ENCODE assay signal across 2 cellular contexts in genomic region chr18:23722646-23723045, GRCh38.
TF ChIP-seq lines count a peak whose summit lies in the region.

No MANE protein-coding gene starts in this region.

TF ChIP-seq in SK-N-SH, 30 proteins besides CTCF, POLR2A, EP300 and RAD21 (continued from another document):
- TF ChIP-seq REST (IDR thresholded peaks at IDR 0.05; ENCODE audit: low read depth, low read length) (no peak), GATA2 (CRISPR knock-in tag; IDR thresholded peaks at IDR 0.05) (no peak), FOXJ3 (CRISPR knock-in tag; IDR thresholded peaks at IDR 0.05) (no peak), RCOR1 (IDR thresholded peaks at IDR 0.05; ENCODE audit: low read length) (no peak), TCF12 (IDR thresholded peaks at IDR 0.05) (no peak), ELF1 (IDR thresholded peaks at IDR 0.05) (no peak)

TF ChIP-seq in SK-N-SH treated with all-trans-retinoic acid at 6 μM for 48 hours, 23 proteins besides CTCF, POLR2A, EP300 and RAD21 (continued from another document):
- TF ChIP-seq CREB5 (CRISPR knock-in tag; IDR thresholded peaks at IDR 0.05; ENCODE audit: low read depth) (no peak), ZFP30 (CRISPR knock-in tag; IDR thresholded peaks at IDR 0.05) (no peak), ZNF8 (CRISPR knock-in tag; IDR thresholded peaks at IDR 0.05) (no peak), OSR1 (CRISPR knock-in tag; IDR thresholded peaks at IDR 0.05) (no peak), PPARA (CRISPR knock-in tag; IDR thresholded peaks at IDR 0.05; ENCODE audit: borderline replicate concordance) (no peak), CSDC2 (CRISPR knock-in tag; IDR thresholded peaks at IDR 0.05) (no peak), ZC3H10 (CRISPR knock-in tag; IDR thresholded peaks at IDR 0.05) (no peak), PATZ1 (CRISPR knock-in tag; IDR thresholded peaks at IDR 0.05; ENCODE audit: borderline replicate concordance) (no peak), TSHZ2 (CRISPR knock-in tag; IDR thresholded peaks at IDR 0.05) (no peak), ESRRG (CRISPR knock-in tag; IDR thresholded peaks at IDR 0.05) (no peak), RARB (CRISPR knock-in tag; IDR thresholded peaks at IDR 0.05) (no peak)
- TF ChIP-seq, protein P1, sequence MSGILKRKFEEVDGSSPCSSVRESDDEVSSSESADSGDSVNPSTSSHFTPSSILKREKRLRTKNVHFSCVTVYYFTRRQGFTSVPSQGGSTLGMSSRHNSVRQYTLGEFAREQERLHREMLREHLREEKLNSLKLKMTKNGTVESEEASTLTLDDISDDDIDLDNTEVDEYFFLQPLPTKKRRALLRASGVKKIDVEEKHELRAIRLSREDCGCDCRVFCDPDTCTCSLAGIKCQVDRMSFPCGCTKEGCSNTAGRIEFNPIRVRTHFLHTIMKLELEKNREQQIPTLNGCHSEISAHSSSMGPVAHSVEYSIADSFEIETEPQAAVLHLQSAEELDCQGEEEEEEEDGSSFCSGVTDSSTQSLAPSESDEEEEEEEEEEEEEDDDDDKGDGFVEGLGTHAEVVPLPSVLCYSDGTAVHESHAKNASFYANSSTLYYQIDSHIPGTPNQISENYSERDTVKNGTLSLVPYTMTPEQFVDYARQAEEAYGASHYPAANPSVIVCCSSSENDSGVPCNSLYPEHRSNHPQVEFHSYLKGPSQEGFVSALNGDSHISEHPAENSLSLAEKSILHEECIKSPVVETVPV (CRISPR knock-in tag; IDR thresholded peaks at IDR 0.05): no peak
TF ChIP-seq in SK-N-SH treated with all-trans-retinoic acid at 6 μM for 48 hours: peak in this region for 0.
